In the genomic region with DNA sequence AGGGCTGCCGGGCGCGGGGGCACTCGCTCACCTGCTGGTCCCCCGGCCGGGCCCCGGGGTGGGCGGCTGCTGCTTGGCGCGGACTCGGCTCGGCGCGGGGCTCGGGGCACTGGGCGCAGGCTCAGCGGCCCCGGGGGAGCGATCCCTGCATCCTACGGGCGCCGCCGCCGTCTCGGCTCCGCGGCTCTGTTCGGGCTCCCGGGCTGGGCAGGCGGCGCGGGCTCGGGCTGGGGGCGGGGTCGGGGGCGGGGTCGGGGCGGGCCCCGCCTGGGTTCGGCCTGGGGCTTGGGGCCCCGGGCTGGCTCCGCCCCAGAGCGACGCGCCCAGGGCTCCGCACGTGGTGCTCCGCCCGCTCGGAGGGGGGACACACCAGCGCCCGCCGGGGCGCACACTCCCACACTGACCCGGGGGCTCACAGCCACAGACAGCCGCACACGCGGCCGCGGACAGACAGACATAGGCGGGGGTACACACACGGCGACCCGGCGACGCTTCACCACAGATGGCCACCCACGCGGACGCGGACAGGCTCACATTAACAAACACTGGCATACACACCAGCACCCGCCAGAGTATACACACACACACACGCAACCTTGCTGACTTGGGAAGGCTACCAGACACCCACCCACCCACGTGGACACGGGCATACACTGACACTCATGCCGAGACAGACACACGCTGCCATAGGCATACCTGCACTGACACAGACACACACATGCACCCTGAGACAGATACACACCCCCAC, we compare ENCODE assay signal across 9 cellular contexts. TPM values are rescaled to one million over a fixed set of nuclear protein-coding genes. Genes with fewer than 3 reads are reported as not detected.
DNase-seq lines count a peak whose midpoint lies in the region; ATAC-seq and TF ChIP-seq lines count a peak whose summit lies in the region.
"Had no signal": no experiment of that assay in that cellular context is flagged by ENCODE, and none has a peak within 500 bp of the region (broad histone marks: within the 10 kb centered on the region; RNA-seq: fewer than 3 reads in every experiment).

A gene (minus strand): TSS at position 188 of the 748 bp plus-strand sequence. CDS start 16,380 bp downstream, outside the sequence.

- H3K4me1 ChIP-seq in HUES6 (ENCODE audit: control insufficient read depth, insufficient read depth, low read length), result peaks cover 9% of the 10 kb centered on the region
- peaks cover 11% of the 10 kb centered on the region for H3K4me1 ChIP-seq in lower lobe of right lung

- H3K9me3 ChIP-seq in HUES6 (ENCODE audit: control insufficient read depth, insufficient read depth, low read depth, low read length), result no peaks in the 10 kb centered on the region
- no peaks in the 10 kb centered on the region for H3K9me3 ChIP-seq in lower lobe of right lung

- H3K27ac ChIP-seq in HUES6 (ENCODE audit: low read depth, low read length) (no peak within 1 kb of the TSS), coronary artery (no peak within 1 kb of the TSS), lower lobe of right lung (no peak within 1 kb of the TSS)
- H3K27ac ChIP-seq: 22Rv1 had no signal

- intact Hi-C loops in lower lobe of right lung (cut with DNase I), result loop anchor here (10.0 kb wide), 1 partner anchor 125 kb away; no protein-coding TSS in a partner anchor

- DNase-seq in DMS 273 (lab: John Stamatoyannopoulos, UW; ENCODE audit: unreplicated experiment), result peak; percentile 78
- no peak for DNase-seq in DMS 273 treated with DMSO at 0.1 percent for 48 hours (lab: John Stamatoyannopoulos, UW)
- DNase-seq in coronary artery (ENCODE audit: low spot score), result peak; percentile 68
- peak; percentile 57 for DNase-seq in lower lobe of right lung
- peak; percentile 23 to 37 (median 32) for DNase-seq in stimulated activated CD4-positive, alpha-beta T cell treated with anti-CD3 and anti-CD28 coated beads, TNF-alpha, amount 100 ng/mL, for 48 hours (ENCODE audit: low read depth in 3 of 3)

- H3K27me3 ChIP-seq in HUES6 (ENCODE audit: control insufficient read depth, insufficient read depth, low read length) (peaks cover 59% of the 10 kb centered on the region), lower lobe of right lung (ENCODE audit: low read depth) (peaks cover 68% of the 10 kb centered on the region)

- peak within 1 kb of the TSS; percentile 57 for H3K9ac ChIP-seq in HUES6 (ENCODE audit: low read length)

- ATAC-seq in lower lobe of right lung (peak; percentile 83 to 88), GM21737 (IDR thresholded peaks at IDR 0.05; ENCODE audit: unreplicated experiment) (no peak)

- TF ChIP-seq CTCF in WI38 (IDR thresholded peaks at IDR 0.05; ENCODE audit: low read depth, low read length), result no peak
- no peak for TF ChIP-seq CTCF in coronary artery (IDR thresholded peaks at IDR 0.05)
- TF ChIP-seq CTCF in lower lobe of right lung (IDR thresholded peaks at IDR 0.05), result no peak

- H3K36me3 ChIP-seq in HUES6 (ENCODE audit: control insufficient read depth, insufficient read depth, low read length) (no peaks in the 10 kb centered on the region), lower lobe of right lung (no peaks in the 10 kb centered on the region)

- peak within 1 kb of the TSS; percentile 84 for H3K4me3 ChIP-seq in HUES6 (ENCODE audit: low read depth, low read length)
- H3K4me3 ChIP-seq in WI38 (ENCODE audit: low read depth, low read length), result peak within 1 kb of the TSS; percentile 72
- peak within 1 kb of the TSS; percentile 80 for H3K4me3 ChIP-seq in coronary artery
- H3K4me3 ChIP-seq in lower lobe of right lung, result peak within 1 kb of the TSS; percentile 50

RNA-seq across cellular contexts. Expression of the gene that starts here (rescaled TPM):
- total RNA-seq in lower lobe of right lung, result 0.24 TPM

Comparison
In these comparisons a context has a peak if more than half of its experiments do, and no peak if none do; other contexts are left out.
1. Peak in DNase-seq, ATAC-seq and H3K4me3 ChIP-seq in lower lobe of right lung; RNA of the gene not detected or under 1 TPM.